Comparison of ENCODE assay signal across 8 cellular contexts in genomic region chr1:232805269-232806070, GRCh38. TPM values are rescaled to one million over a fixed set of nuclear protein-coding genes. Genes with fewer than 3 reads are reported as not detected.
DNase-seq lines count a peak whose midpoint lies in the region; ATAC-seq lines count a peak whose summit lies in the region.

Gene MAP10 (plus strand): TSS chr1:232805416. CDS start chr1:232805450, 34 bp downstream.

- ATAC-seq in GM18511 (IDR thresholded peaks at IDR 0.05; ENCODE audit: unreplicated experiment) (peak; percentile 94), HG03039 (IDR thresholded peaks at IDR 0.05; ENCODE audit: unreplicated experiment) (peak; percentile 75)

- H3K27ac ChIP-seq in mesodermal cell (ENCODE audit: low read depth, low read length, severe bottlenecking): peak within 1 kb of the TSS; percentile 79

- H3K27me3 ChIP-seq in endocrine pancreas (ENCODE audit: control insufficient read depth, insufficient read depth, low read length): no peaks in the 10 kb centered on the region

- DNase-seq in NCI-H524 treated with DMSO at 0.1 percent for 48 hours (lab: John Stamatoyannopoulos, UW) (peak; percentile 5), T1000 (lab: John Stamatoyannopoulos, UW) (no peak)
- DNase-seq in activated CD8-positive, alpha-beta memory T cell treated with anti-CD3 and anti-CD28 coated beads, Interleukin-2, amount 50 U/mL, for 24 hours (ENCODE audit: extremely low read depth): peak; percentile 44
- DNase-seq in stimulated activated CD8-positive, alpha-beta memory T cell treated with anti-CD3 and anti-CD28 coated beads, Interleukin-12 subunit alpha, Interleukin-12 subunit beta, amount 100 ng/mL, for 4 hours (ENCODE audit: low read depth): peak; percentile 52

- H3K4me1 ChIP-seq in endocrine pancreas (ENCODE audit: control insufficient read depth, insufficient read depth, low read length): peaks cover 22% of the 10 kb centered on the region
- H3K4me1 ChIP-seq in mesodermal cell (ENCODE audit: control insufficient read depth, insufficient read depth, low read length, poor library complexity, severe bottlenecking): no peaks in the 10 kb centered on the region

- H3K36me3 ChIP-seq in endocrine pancreas (ENCODE audit: control insufficient read depth, insufficient read depth, low read length) (no peaks in the 10 kb centered on the region), mesodermal cell (ENCODE audit: control insufficient read depth, insufficient read depth, low read length) (no peaks in the 10 kb centered on the region)

- H3K9me3 ChIP-seq in endocrine pancreas (ENCODE audit: control insufficient read depth, low read length) (no peaks in the 10 kb centered on the region), mesodermal cell (ENCODE audit: control insufficient read depth, low read length) (no peaks in the 10 kb centered on the region)

- H3K9ac ChIP-seq in endocrine pancreas (ENCODE audit: control insufficient read depth, insufficient read depth, low read length): peak within 1 kb of the TSS; percentile 69

- 5 to 6% methylated on average over 57 to 65 of the region's 74 CpGs for WGBS in mesodermal cell (ENCODE audit: insufficient coverage in 2 of 2), 2 experiments

- H3K4me3 ChIP-seq in endocrine pancreas (ENCODE audit: control insufficient read depth, insufficient read depth, low read length): peak within 1 kb of the TSS; percentile 69
- peak within 1 kb of the TSS; percentile 65 for H3K4me3 ChIP-seq in mesodermal cell (ENCODE audit: extremely low read depth, insufficient read depth, low read length, poor library complexity, severe bottlenecking)

RNA-seq across cellular contexts. Expression of gene MAP10, which starts in this region (rescaled TPM):
- polyA plus RNA-seq in mesodermal cell (2013, experiment 1 of 2): 2.5 TPM
- 3.3 TPM for polyA plus RNA-seq in mesodermal cell (2013, experiment 2 of 2)
